In genomic region chr6:136921936-136922679, GRCh38 we compare ENCODE assay signal across 8 cellular contexts. TPM values are rescaled to one million over a fixed set of nuclear protein-coding genes. Genes with fewer than 3 reads are reported as not detected.
A peak's percentile ranks its signal among the peaks of the same experiment; 100 is the strongest.
DNase-seq lines count a peak whose midpoint lies in the region; ATAC-seq, FAIRE-seq and TF ChIP-seq lines count a peak whose summit lies in the region.

TSS of gene SLC35D3 (plus strand) at chr6:136922301. CDS start at chr6:136922429, 128 bp downstream.

- FAIRE-seq in RCC 7860 (lab: Jason Lieb, UNC), result no peak

- peak; percentile 54 for ATAC-seq in activated CD8-positive, alpha-beta memory T cell treated with anti-CD3 and anti-CD28 coated beads, Interleukin-2, amount 10 ng/mL, durations not matched to agents 7 days and 5 days
- ATAC-seq in gastroesophageal sphincter, result peak; percentile 37
- peak; percentile 17 for ATAC-seq in omental fat pad (ENCODE audit: low FRiP score)
- ATAC-seq in HG02610 (IDR thresholded peaks at IDR 0.05; ENCODE audit: unreplicated experiment), result no peak
- no peak for ATAC-seq in HG03108 (IDR thresholded peaks at IDR 0.05; ENCODE audit: unreplicated experiment)

- H3K4me3 ChIP-seq in gastroesophageal sphincter, result peak within 1 kb of the TSS; percentile 5 to 56

- peaks cover 0 to 6% of the 10 kb centered on the region in 2 donors for H3K36me3 ChIP-seq in gastroesophageal sphincter

- peak; percentile 41 for DNase-seq in Daoy (ENCODE audit: low read depth)
- DNase-seq in activated CD8-positive, alpha-beta memory T cell treated with anti-CD3 and anti-CD28 coated beads, Interleukin-2, amount 10 ng/mL, durations not matched to agents 7 days and 5 days, result no peak
- no peak for DNase-seq in omental fat pad (ENCODE audit: low spot score)
- no peak for DNase-seq in RCC 7860 (ENCODE audit: low spot score)

- peaks cover 4% of the 10 kb centered on the region for H3K36me3 Mint-ChIP-seq in IgD-negative memory B cell
- no peaks in the 10 kb centered on the region for H3K36me3 Mint-ChIP-seq in activated CD8-positive, alpha-beta memory T cell treated with anti-CD3 and anti-CD28 coated beads, Interleukin-2, amount 10 ng/mL, durations not matched to agents 7 days and 5 days

- H3K9me3 Mint-ChIP-seq in IgD-negative memory B cell, result no peaks in the 10 kb centered on the region
- H3K9me3 Mint-ChIP-seq in activated CD8-positive, alpha-beta memory T cell treated with anti-CD3 and anti-CD28 coated beads, Interleukin-2, amount 10 ng/mL, durations not matched to agents 7 days and 5 days (ENCODE audit: low read depth), result no peaks in the 10 kb centered on the region

- peaks cover 41% of the 10 kb centered on the region for H3K27me3 Mint-ChIP-seq in IgD-negative memory B cell
- peaks cover 64% of the 10 kb centered on the region for H3K27me3 Mint-ChIP-seq in activated CD8-positive, alpha-beta memory T cell treated with anti-CD3 and anti-CD28 coated beads, Interleukin-2, amount 10 ng/mL, durations not matched to agents 7 days and 5 days

- H3K4me1 ChIP-seq in gastroesophageal sphincter, result peaks cover 0 to 38% (median 34%) of the 10 kb centered on the region in 3 donors

- no peaks in the 10 kb centered on the region for H3K9me3 ChIP-seq in gastroesophageal sphincter

- TF ChIP-seq EP300 in gastroesophageal sphincter (IDR thresholded peaks at IDR 0.05), result no peak

- peaks cover 69% of the 10 kb centered on the region for H3K27me3 ChIP-seq in gastroesophageal sphincter

- peak within 1 kb of the TSS; percentile 60 to 93 (median 86) for H3K4me3 Mint-ChIP-seq in IgD-negative memory B cell
- H3K4me3 Mint-ChIP-seq in activated CD8-positive, alpha-beta memory T cell treated with anti-CD3 and anti-CD28 coated beads, Interleukin-2, amount 10 ng/mL, durations not matched to agents 7 days and 5 days, result peak within 1 kb of the TSS; percentile 73

- no peak for TF ChIP-seq POLR2A in gastroesophageal sphincter (IDR thresholded peaks at IDR 0.05)

- peak within 1 kb of the TSS in 1 of 3 donors; percentile 53 for H3K27ac Mint-ChIP-seq in IgD-negative memory B cell
- H3K27ac Mint-ChIP-seq in activated CD8-positive, alpha-beta memory T cell treated with anti-CD3 and anti-CD28 coated beads, Interleukin-2, amount 10 ng/mL, durations not matched to agents 7 days and 5 days, result no peak within 1 kb of the TSS

- TF ChIP-seq CTCF in gastroesophageal sphincter (IDR thresholded peaks at IDR 0.05) (no peak), omental fat pad (IDR thresholded peaks at IDR 0.05) (no peak)

- CTCF ChIA-PET in activated CD8-positive, alpha-beta memory T cell treated with anti-CD3 and anti-CD28 coated beads, Interleukin-2, amount 10 ng/mL, durations not matched to agents 7 days and 5 days (lab: Charles Lee), result interaction anchor here (0.6 to 2.1 kb wide), 6 partner anchors 12 to 415 kb away, joined by 3 to 9 read pairs (median 3); no protein-coding TSS in a partner anchor

- 4% methylated on average over 14 of the region's 86 CpGs; no CpG with 5 or more reads in 1 of the 2 donors for WGBS in gastroesophageal sphincter (ENCODE audit: low coverage in 1 of 2), 2 donors

- H3K4me1 Mint-ChIP-seq in IgD-negative memory B cell, result peaks cover 13 to 14% (median 14%) of the 10 kb centered on the region in 3 donors
- peaks cover 26% of the 10 kb centered on the region for H3K4me1 Mint-ChIP-seq in activated CD8-positive, alpha-beta memory T cell treated with anti-CD3 and anti-CD28 coated beads, Interleukin-2, amount 10 ng/mL, durations not matched to agents 7 days and 5 days

- H3K27ac ChIP-seq in gastroesophageal sphincter, result no peak within 1 kb of the TSS

RNA-seq across cellular contexts. Expression of gene SLC35D3, which starts in this region (rescaled TPM):
- total RNA-seq in Daoy (2014; rRNA removed; shearing (Covaris generic)), result not detected in 2 replicates
- polyA plus RNA-seq in IgD-negative memory B cell, result not detected
- not detected for total RNA-seq in activated CD8-positive, alpha-beta memory T cell treated with anti-CD3 and anti-CD28 coated beads, Interleukin-2, amount 10 ng/mL, durations not matched to agents 7 days and 5 days
- under 1 TPM in 1 of 4 donors, not detected in 3; 0.12 TPM for total RNA-seq in gastroesophageal sphincter
- not detected for total RNA-seq in omental fat pad

Comparison
In these comparisons a context has a peak if more than half of its experiments do, and no peak if none do; other contexts are left out.
1. Peak in DNase-seq in Daoy; RNA of the gene not detected or under 1 TPM.
2. Peak in ATAC-seq in activated CD8-positive, alpha-beta memory T cell treated with anti-CD3 and anti-CD28 coated beads, Interleukin-2, amount 10 ng/mL, durations not matched to agents 7 days and 5 days; RNA of the gene not detected or under 1 TPM.
3. Peak in ATAC-seq and H3K4me3 ChIP-seq in gastroesophageal sphincter; RNA of the gene not detected or under 1 TPM.
4. Peak in ATAC-seq in omental fat pad; RNA of the gene not detected or under 1 TPM.